24 cellular contexts compared by ENCODE assay signal in genomic region chr6:42969934-42970333, GRCh38. TPM values are rescaled to one million over a fixed set of nuclear protein-coding genes. Genes with fewer than 3 reads are reported as not detected.
"Had no signal": no experiment of that assay in that cellular context is flagged by ENCODE, and none has a peak within 500 bp of the region (broad histone marks: within the 10 kb centered on the region; RNA-seq: fewer than 3 reads in every experiment).

No MANE protein-coding gene starts in this region.

- H3K36me3 ChIP-seq: breast epithelium, MG63 had no signal

- ATAC-seq: activated CD8-positive, alpha-beta T cell treated with anti-CD3 and anti-CD28 coated beads, Interleukin-2, amount 10 ng/mL, durations not matched to agents 7 days and 5 days; PC-3; WTC11 had no signal

- H3K27me3 ChIP-seq: breast epithelium, MG63 had no signal

- H3K4me1 ChIP-seq: breast epithelium had no signal

- H3K27ac ChIP-seq: breast epithelium had no signal

- H3K4me3 ChIP-seq: breast epithelium, MG63 had no signal

- DNase-seq: activated CD4-positive, alpha-beta T cell treated with anti-CD3 and anti-CD28 coated beads for 48 hours; activated CD4-positive, alpha-beta T cell treated with anti-CD3 and anti-CD28 coated beads, Interleukin-2, amount 50 U/mL, for 4 hours; activated CD4-positive, CD25-positive, alpha-beta regulatory T cell treated with anti-CD3 and anti-CD28 coated beads, Interleukin-2, amount 50 U/mL, for 72 hours; activated CD8-positive, alpha-beta memory T cell treated with anti-CD3 and anti-CD28 coated beads, Interleukin-2, amount 50 U/mL, for 48 hours; activated CD8-positive, alpha-beta T cell treated with anti-CD3 and anti-CD28 coated beads, Interleukin-2, amount 10 ng/mL, durations not matched to agents 7 days and 5 days; activated effector memory CD4-positive, alpha-beta T cell treated with anti-CD3 and anti-CD28 coated beads, Interleukin-2, amount 50 U/mL, for 16 hours; activated naive CD4-positive, alpha-beta T cell treated with anti-CD3 and anti-CD28 coated beads for 36 hours; activated T-cell treated with anti-CD3 and anti-CD28 coated beads, Interleukin-2, amount 50 U/mL, for 1 hour; amygdala; central memory CD4-positive, alpha-beta T cell; MG63; MV-4-11; NCI-H1092 treated with DMSO at 0.1 percent for 48 hours; NCI-H1417 treated with DMSO at 0.1 percent for 48 hours; NCI-H1694; NCI-H2029; NCI-H2107; NCI-H345; NCI-H510A; NCI-H526 treated with DMSO at 0.1 percent for 48 hours; PC-3; SHP77 treated with DMSO at 0.1 percent for 48 hours had no signal

- H3K9me3 ChIP-seq: breast epithelium, MG63 had no signal

RNA-seq across cellular contexts. Expression of gene GNMT, which starts 9.4 kb away (rescaled TPM):
- total RNA-seq: activated naive CD4-positive, alpha-beta T cell treated with anti-CD3 and anti-CD28 coated beads for 36 hours had no signal
